Comparison of ENCODE assay signal across 8 cellular contexts in the genomic region with DNA sequence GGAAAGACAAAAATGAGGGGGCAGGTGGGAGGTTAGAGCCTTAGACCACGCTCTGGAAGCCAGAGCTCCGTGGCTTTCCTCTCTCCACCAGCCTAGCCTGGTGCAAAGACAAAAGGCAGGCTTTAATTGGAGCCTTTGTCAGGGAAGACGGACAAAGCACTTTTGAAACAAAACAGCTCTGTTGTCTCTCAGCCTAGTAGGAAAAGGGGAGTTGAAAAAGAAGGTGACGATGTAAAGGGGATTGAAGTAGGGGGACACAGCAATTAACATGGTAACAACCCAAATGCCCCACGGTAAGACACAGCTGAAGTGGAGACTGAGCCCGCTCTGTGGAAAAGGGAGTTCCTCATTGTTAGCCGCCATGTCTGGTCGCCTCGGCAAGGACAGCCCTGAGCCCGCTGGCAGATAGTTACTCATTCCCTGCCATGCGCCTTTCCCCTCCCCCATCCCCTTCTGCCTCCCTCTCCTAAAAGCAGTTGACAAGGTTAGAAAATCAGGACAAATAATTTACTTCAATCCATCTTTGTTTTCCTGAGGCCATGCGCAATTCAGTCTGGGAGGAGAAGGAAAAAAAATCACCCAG.
DNase-seq lines count a peak whose midpoint lies in the region; ATAC-seq and TF ChIP-seq lines count a peak whose summit lies in the region.

No MANE protein-coding gene starts in this region.

- no peak for TF ChIP-seq EP300 in neural cell (conservative IDR thresholded peaks at IDR 0.05; ENCODE audit: poor library complexity, severe bottlenecking)

- H3K27me3 Mint-ChIP-seq in endodermal cell (ENCODE audit: insufficient read depth) (no peaks in the 10 kb centered on the region), Calu3 (ENCODE audit: unreplicated experiment) (no peaks in the 10 kb centered on the region)

- BruUV-seq in A673 (replicated peaks; lab: Mats Ljungman, UMichigan) (no TSS peak), Calu3 (replicated peaks; lab: Mats Ljungman, UMichigan) (no TSS peak)

- H3K4me2 ChIP-seq in Loucy (ENCODE audit: low read depth, low read length, poor library complexity, severe bottlenecking): peak overlapping the region; percentile 90
- H3K4me2 ChIP-seq in neural cell (ENCODE audit: low read length): no peak overlapping the region

- H3K9me3 Mint-ChIP-seq in endodermal cell: no peaks in the 10 kb centered on the region
- H3K9me3 Mint-ChIP-seq in Calu3 (ENCODE audit: low read depth, unreplicated experiment): no peaks in the 10 kb centered on the region

- peak overlapping the region; percentile 76 for H3K9ac ChIP-seq in Loucy (ENCODE audit: low read depth, low read length, poor library complexity, severe bottlenecking)
- H3K9ac ChIP-seq in endodermal cell (ENCODE audit: extremely low read depth, low read length, poor library complexity, severe bottlenecking): no peak overlapping the region
- H3K9ac ChIP-seq in neural cell (ENCODE audit: low read length): peak overlapping the region; percentile 38

- H3K79me2 ChIP-seq in Loucy (ENCODE audit: insufficient read depth, low read length) (no peaks in the 10 kb centered on the region), neural cell (replicated peaks; ENCODE audit: insufficient read depth, low read length) (no peaks in the 10 kb centered on the region)

- H3K4me3 Mint-ChIP-seq in endodermal cell (no peak overlapping the region), Calu3 (ENCODE audit: low read depth, unreplicated experiment) (no peak overlapping the region)

- H3K9me3 ChIP-seq in A673 (ENCODE audit: low read depth, low read length, poor library complexity, severe bottlenecking) (no peaks in the 10 kb centered on the region), Loucy (ENCODE audit: insufficient read depth, low read depth, low read length) (no peaks in the 10 kb centered on the region), endodermal cell (ENCODE audit: control insufficient read depth, low read length) (no peaks in the 10 kb centered on the region), neural cell (ENCODE audit: low read length) (no peaks in the 10 kb centered on the region)

- ATAC-seq in omental fat pad (ENCODE audit: low FRiP score): no peak
- ATAC-seq in GM18511 (IDR thresholded peaks at IDR 0.05; ENCODE audit: unreplicated experiment): no peak
- no peak for ATAC-seq in HG03280 (IDR thresholded peaks at IDR 0.05; ENCODE audit: unreplicated experiment)

- H3K27ac ChIP-seq in A673 (ENCODE audit: low read depth, low read length, poor library complexity, severe bottlenecking) (peak overlapping the region; percentile 81), endodermal cell (ENCODE audit: low read depth, low read length) (peak overlapping the region; percentile 99), neural cell (ENCODE audit: low read length) (peak overlapping the region; percentile 30)

- H3F3A ChIP-seq in Loucy (ENCODE audit: low read depth): peaks cover 26% of the 10 kb centered on the region
- no peaks in the 10 kb centered on the region for H3F3A ChIP-seq in neural cell (ENCODE audit: insufficient read depth, low read length, poor library complexity, severe bottlenecking)

- peaks cover 11% of the 10 kb centered on the region for H3K36me3 Mint-ChIP-seq in endodermal cell (ENCODE audit: low read depth)
- H3K36me3 Mint-ChIP-seq in Calu3 (ENCODE audit: insufficient read depth, unreplicated experiment): no peaks in the 10 kb centered on the region

- H3K4me1 Mint-ChIP-seq in endodermal cell (peaks cover 38% of the 10 kb centered on the region), Calu3 (ENCODE audit: low read depth, unreplicated experiment) (peaks cover 6% of the 10 kb centered on the region)

- POLR2A ChIA-PET in A673 (lab: Charles Lee; ENCODE audit: low non-redundant PET): no interaction called here

- intact Hi-C loops in A673 (cut with micrococcal nuclease; ENCODE audit: unreplicated experiment) (no loop called here), Calu3 (cut with micrococcal nuclease; ENCODE audit: unreplicated experiment) (no loop called here)

- H4K20me1 ChIP-seq in Loucy (ENCODE audit: insufficient read depth, low read length, poor library complexity, severe bottlenecking): no peaks in the 10 kb centered on the region
- H4K20me1 ChIP-seq in neural cell (ENCODE audit: insufficient read depth): no peaks in the 10 kb centered on the region

- H3K27ac Mint-ChIP-seq in endodermal cell: no peak overlapping the region
- no peak overlapping the region for H3K27ac Mint-ChIP-seq in Calu3 (ENCODE audit: unreplicated experiment)

- WGBS in endodermal cell (ENCODE audit: insufficient coverage in 1 of 2, insufficient read length in 1 of 2), 2 experiments: 35 to 72% methylated on average over 4 to 12 of the region's 12 CpGs

- no peak for TF ChIP-seq CTCF in A673 (conservative IDR thresholded peaks at IDR 0.05; ENCODE audit: low read depth, low read length)
- TF ChIP-seq CTCF in Loucy (conservative IDR thresholded peaks at IDR 0.05; ENCODE audit: low read length): no peak
- no peak for TF ChIP-seq CTCF in endodermal cell (conservative IDR thresholded peaks at IDR 0.05)
- no peak for TF ChIP-seq CTCF in neural cell (IDR thresholded peaks at IDR 0.05; ENCODE audit: poor library complexity, severe bottlenecking)
- no peak for TF ChIP-seq CTCF in omental fat pad (IDR thresholded peaks at IDR 0.05)
- no peak for TF ChIP-seq CTCF in Calu3 (IDR thresholded peaks at IDR 0.05; ENCODE audit: unreplicated experiment)

- TF ChIP-seq RAD21 in neural cell (conservative IDR thresholded peaks at IDR 0.05): no peak

- H3K4me1 ChIP-seq in A673 (ENCODE audit: insufficient read depth, low read length, poor library complexity, severe bottlenecking): peaks cover 59% of the 10 kb centered on the region
- peaks cover 90% of the 10 kb centered on the region for H3K4me1 ChIP-seq in Loucy (ENCODE audit: insufficient read depth, low read length, poor library complexity, severe bottlenecking)
- H3K4me1 ChIP-seq in endodermal cell (ENCODE audit: control insufficient read depth, insufficient read depth, low read length): peaks cover 12% of the 10 kb centered on the region

- H3K36me3 ChIP-seq in A673 (ENCODE audit: insufficient read depth, low read length, poor library complexity, severe bottlenecking) (no peaks in the 10 kb centered on the region), Loucy (ENCODE audit: insufficient read depth, low read length) (no peaks in the 10 kb centered on the region), endodermal cell (ENCODE audit: control insufficient read depth, insufficient read depth, low read length) (peaks cover 9% of the 10 kb centered on the region), neural cell (ENCODE audit: insufficient read depth, low read length) (no peaks in the 10 kb centered on the region)

- H3K9me2 ChIP-seq in Loucy (replicated peaks; ENCODE audit: low read depth, low read length) (no peaks in the 10 kb centered on the region), neural cell (ENCODE audit: insufficient read depth, low read length) (no peaks in the 10 kb centered on the region)

- no peak overlapping the region for H3K4me3 ChIP-seq in A673 (ENCODE audit: low read depth, low read length, poor library complexity, severe bottlenecking)
- peak overlapping the region; percentile 61 for H3K4me3 ChIP-seq in Loucy (ENCODE audit: low read length, poor library complexity, severe bottlenecking)
- no peak overlapping the region for H3K4me3 ChIP-seq in endodermal cell (ENCODE audit: low read length)
- no peak overlapping the region for H3K4me3 ChIP-seq in neural cell (ENCODE audit: low read length)

- H3K27me3 ChIP-seq in A673 (replicated peaks; ENCODE audit: insufficient read depth, low read depth, low read length, poor library complexity) (no peaks in the 10 kb centered on the region), Loucy (ENCODE audit: insufficient read depth, low read length, poor library complexity, severe bottlenecking) (no peaks in the 10 kb centered on the region), endodermal cell (ENCODE audit: control insufficient read depth, insufficient read depth, low read length, poor library complexity, severe bottlenecking) (no peaks in the 10 kb centered on the region), neural cell (ENCODE audit: insufficient read depth, low read depth, low read length) (no peaks in the 10 kb centered on the region)

- H2AFZ ChIP-seq in Loucy (ENCODE audit: low read length) (no peak overlapping the region), neural cell (ENCODE audit: low read depth, low read length) (no peak overlapping the region)

- CTCF ChIA-PET in A673 (lab: Charles Lee): no interaction called here
- CTCF ChIA-PET in Calu3 (lab: Charles Lee): interaction anchor here (1.4 kb wide), 1 partner anchor 22 kb away, joined by 3 read pairs; no protein-coding TSS in a partner anchor

- DNase-seq in A673 (ENCODE audit: low spot score): no peak
- DNase-seq in endodermal cell: peak; percentile 74
- DNase-seq in omental fat pad (ENCODE audit: low spot score): no peak
- DNase-seq in Calu3: no peak

TF ChIP-seq in neural cell, 6 proteins besides CTCF, POLR2A, EP300 and RAD21 (continues in another document):
- no peak for TF ChIP-seq SMC3 (conservative IDR thresholded peaks at IDR 0.05; ENCODE audit: poor library complexity)
- no peak for TF ChIP-seq POLR2AphosphoS5 (IDR thresholded peaks at IDR 0.05)
- no peak for TF ChIP-seq EZH2 (IDR thresholded peaks at IDR 0.05; ENCODE audit: borderline replicate concordance, insufficient read depth, low read length, poor library complexity, severe bottlenecking)
- TF ChIP-seq TAF1 (IDR thresholded peaks at IDR 0.05; ENCODE audit: low read depth): no peak
- TF ChIP-seq MXI1 (conservative IDR thresholded peaks at IDR 0.05; ENCODE audit: poor library complexity, severe bottlenecking): no peak

Comparison
In these comparisons a context has a peak if more than half of its experiments do, and no peak if none do; other contexts are left out.
1. H3K27ac ChIP-seq: peak in every context shown above with its lines; median percentile 99 in endodermal cell; 81 in A673; 30 in neural cell.